11 cellular contexts compared by ENCODE assay signal in the genomic region with DNA sequence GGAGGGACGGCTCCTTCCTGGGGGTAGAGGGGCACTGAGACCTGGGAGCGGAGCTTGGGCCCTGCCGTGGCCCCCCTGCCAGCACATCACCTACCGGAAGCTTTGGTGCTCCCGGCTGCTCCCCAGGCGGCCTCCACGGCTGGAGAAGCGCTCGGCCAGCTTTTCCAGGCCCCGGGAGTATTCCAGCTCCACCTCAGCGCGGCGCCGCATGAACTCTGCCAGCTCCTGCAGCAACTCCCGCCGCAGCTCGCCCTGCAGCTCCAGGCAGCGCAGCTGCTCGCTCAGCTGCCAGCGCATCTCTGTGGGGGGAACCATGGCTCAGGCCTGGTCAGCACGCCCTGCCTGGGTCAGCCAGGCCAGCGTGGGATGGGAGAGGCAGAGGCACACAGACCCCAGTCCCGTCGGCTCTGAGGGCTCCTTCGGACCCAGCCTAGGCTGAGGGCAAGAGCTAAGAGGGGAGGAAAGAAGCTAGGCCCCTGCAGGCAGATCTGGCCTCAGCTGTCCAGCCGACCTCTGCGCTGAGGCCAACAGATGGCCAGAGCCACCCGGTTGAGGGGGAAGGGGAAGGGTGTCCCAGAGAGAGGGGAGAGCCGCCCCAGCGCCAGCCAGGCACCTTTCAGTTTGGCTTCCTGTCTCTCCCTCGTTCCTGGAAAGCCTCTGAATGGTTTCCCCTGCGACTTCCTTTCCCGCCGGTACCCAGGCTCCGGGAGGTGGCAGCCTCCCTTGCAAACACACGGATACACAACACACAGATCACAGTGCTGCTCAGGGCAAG. TPM values are rescaled to one million over a fixed set of nuclear protein-coding genes. Genes with fewer than 3 reads are reported as not detected.
DNase-seq lines count a peak whose midpoint lies in the region; ATAC-seq and TF ChIP-seq lines count a peak whose summit lies in the region.
"Had no signal": no experiment of that assay in that cellular context is flagged by ENCODE, and none has a peak within 500 bp of the region (broad histone marks: within the 10 kb centered on the region; RNA-seq: fewer than 3 reads in every experiment).

No MANE protein-coding gene starts in this region.

- no peak overlapping the region for H3K4me3 ChIP-seq in BLaER1
- no peak overlapping the region for H3K4me3 ChIP-seq in muscle layer of colon (ENCODE audit: low read depth in 1 of 2, low read length in 2 of 2)
- no peak overlapping the region for H3K4me3 ChIP-seq in testis
- no peak overlapping the region for H3K4me3 ChIP-seq in Caco-2 (ENCODE audit: low read depth, low read length)
- H3K4me3 ChIP-seq: gastrocnemius medialis, SK-N-MC had no signal

- CTCF ChIA-PET in Caco-2 (lab: Charles Lee): no interaction called here

- TF ChIP-seq POLR2A in testis (IDR thresholded peaks at IDR 0.05): no peak

- H4K20me1 ChIP-seq in BLaER1: peaks cover 100% of the 10 kb centered on the region

- H3K36me3 ChIP-seq in BLaER1 (peaks cover 46% of the 10 kb centered on the region), muscle layer of colon (ENCODE audit: insufficient read depth, low read length) (no peaks in the 10 kb centered on the region), testis (ENCODE audit: low read depth, missing control alignments) (no peaks in the 10 kb centered on the region), Caco-2 (ENCODE audit: control insufficient read depth, insufficient read depth, low read length) (no peaks in the 10 kb centered on the region)
- H3K36me3 ChIP-seq: gastrocnemius medialis had no signal

- intact Hi-C loops in activated T-helper 1 cell treated with anti-CD3 and anti-CD28 coated beads, Interleukin-12 subunit alpha, Interleukin-12 subunit beta, Interleukin-2, Interleukin-4 antibody, amounts not matched to agents 30 ng/mL and 10 ng/mL and 1 ng/mL, durations not matched to agents 14 hours and 24 hours and 36 hours (cut with micrococcal nuclease): loop anchor here (10.0 kb wide), 1 partner anchor 473 kb away; the partner anchor contains the start of gene RPL10
- intact Hi-C loops in testis (cut with DNase I; ENCODE audit: low total_unique reads): no loop called here
- intact Hi-C loops in Caco-2 (cut with micrococcal nuclease; ENCODE audit: unreplicated experiment): loop anchor here (10.0 kb wide), 1 partner anchor 127 kb away; the partner anchor contains the start of genes IDH3G and SSR4

- no peaks in the 10 kb centered on the region for H3K9me3 Mint-ChIP-seq in activated T-helper 1 cell treated with anti-CD3 and anti-CD28 coated beads, Interleukin-12 subunit alpha, Interleukin-12 subunit beta, Interleukin-2, Interleukin-4 antibody, amounts not matched to agents 30 ng/mL and 10 ng/mL and 1 ng/mL, durations not matched to agents 14 hours and 24 hours and 36 hours
- H3K9me3 Mint-ChIP-seq in Caco-2 (ENCODE audit: unreplicated experiment): no peaks in the 10 kb centered on the region

- peaks cover 25% of the 10 kb centered on the region for H3K4me1 Mint-ChIP-seq in activated T-helper 1 cell treated with anti-CD3 and anti-CD28 coated beads, Interleukin-12 subunit alpha, Interleukin-12 subunit beta, Interleukin-2, Interleukin-4 antibody, amounts not matched to agents 30 ng/mL and 10 ng/mL and 1 ng/mL, durations not matched to agents 14 hours and 24 hours and 36 hours (ENCODE audit: low read depth)
- no peaks in the 10 kb centered on the region for H3K4me1 Mint-ChIP-seq in Caco-2 (ENCODE audit: low read depth, unreplicated experiment)

- peak overlapping the region; percentile 38; the same call in 1 of the 2 replicates for H3K27ac ChIP-seq in BLaER1
- H3K27ac ChIP-seq in muscle layer of colon (ENCODE audit: low read depth, low read length): peak overlapping the region; percentile 35
- H3K27ac ChIP-seq in testis: no peak overlapping the region
- H3K27ac ChIP-seq: gastrocnemius medialis, SK-N-MC had no signal

- peak overlapping the region; percentile 96 for H3K4me3 Mint-ChIP-seq in activated T-helper 1 cell treated with anti-CD3 and anti-CD28 coated beads, Interleukin-12 subunit alpha, Interleukin-12 subunit beta, Interleukin-2, Interleukin-4 antibody, amounts not matched to agents 30 ng/mL and 10 ng/mL and 1 ng/mL, durations not matched to agents 14 hours and 24 hours and 36 hours
- no peak overlapping the region for H3K4me3 Mint-ChIP-seq in Caco-2 (ENCODE audit: unreplicated experiment)

- no peak for TF ChIP-seq CTCF in testis (IDR thresholded peaks at IDR 0.05)
- no peak for TF ChIP-seq CTCF in Caco-2 (IDR thresholded peaks at IDR 0.05; ENCODE audit: insufficient read depth in 1 of 2, low read depth in 1 of 2, low read length in 1 of 2, severe bottlenecking in 1 of 2, unreplicated experiment in 1 of 2)

- peak overlapping the region; percentile 99 for H3K4me2 ChIP-seq in BLaER1

- DNase-seq in GF-D8 (lab: John Stamatoyannopoulos, UW) (peak; percentile 20), MV-4-11 (lab: John Stamatoyannopoulos, UW) (no peak), testis (no peak), Caco-2 (no peak)
- no peak for DNase-seq in activated T-helper 1 cell treated with anti-CD3 and anti-CD28 coated beads, Interleukin-12 subunit alpha, Interleukin-12 subunit beta, Interleukin-2, Interleukin-4 antibody, amounts not matched to agents 30 ng/mL and 10 ng/mL and 1 ng/mL, durations not matched to agents 14 hours and 24 hours and 36 hours (ENCODE audit: low spot score)
- DNase-seq: gastrocnemius medialis, NCI-H446 treated with DMSO at 0.1 percent for 48 hours had no signal

- H3K4me1 ChIP-seq in BLaER1 (peaks cover 66% of the 10 kb centered on the region), muscle layer of colon (ENCODE audit: insufficient read depth, low read length) (peaks cover 17% of the 10 kb centered on the region), testis (peaks cover 6% of the 10 kb centered on the region), Caco-2 (peaks cover 3% of the 10 kb centered on the region; the same call in 1 of the 2 replicates)

- H3K27ac Mint-ChIP-seq in activated T-helper 1 cell treated with anti-CD3 and anti-CD28 coated beads, Interleukin-12 subunit alpha, Interleukin-12 subunit beta, Interleukin-2, Interleukin-4 antibody, amounts not matched to agents 30 ng/mL and 10 ng/mL and 1 ng/mL, durations not matched to agents 14 hours and 24 hours and 36 hours: peak overlapping the region; percentile 86
- H3K27ac Mint-ChIP-seq in Caco-2 (ENCODE audit: unreplicated experiment): no peak overlapping the region

- no peaks in the 10 kb centered on the region for H3K27me3 Mint-ChIP-seq in activated T-helper 1 cell treated with anti-CD3 and anti-CD28 coated beads, Interleukin-12 subunit alpha, Interleukin-12 subunit beta, Interleukin-2, Interleukin-4 antibody, amounts not matched to agents 30 ng/mL and 10 ng/mL and 1 ng/mL, durations not matched to agents 14 hours and 24 hours and 36 hours (ENCODE audit: insufficient read depth)
- H3K27me3 Mint-ChIP-seq in Caco-2 (ENCODE audit: insufficient read depth, unreplicated experiment): no peaks in the 10 kb centered on the region

- no peak overlapping the region for H3K9ac ChIP-seq in BLaER1
- H3K9ac ChIP-seq in muscle layer of colon (ENCODE audit: low read length): no peak overlapping the region

- H3K9me3 ChIP-seq in BLaER1: no peaks in the 10 kb centered on the region
- no peaks in the 10 kb centered on the region for H3K9me3 ChIP-seq in muscle layer of colon (ENCODE audit: low read length)
- H3K9me3 ChIP-seq in testis: no peaks in the 10 kb centered on the region
- no peaks in the 10 kb centered on the region for H3K9me3 ChIP-seq in Caco-2
- H3K9me3 ChIP-seq: gastrocnemius medialis had no signal

- no peak for ATAC-seq in GM21367 (IDR thresholded peaks at IDR 0.05; ENCODE audit: unreplicated experiment)
- ATAC-seq: gastrocnemius medialis had no signal

- 40 to 51% methylated on average over 1 to 21 of the region's 36 CpGs for WGBS in testis, 2 donors

- H3K27me3 ChIP-seq in BLaER1 (peaks cover 92% of the 10 kb centered on the region), muscle layer of colon (ENCODE audit: control insufficient read depth in 1 of 2, insufficient read depth in 2 of 2, low read length in 2 of 2) (peaks cover 3 to 54% of the 10 kb centered on the region in 2 donors), testis (no peaks in the 10 kb centered on the region), Caco-2 (replicated peaks; ENCODE audit: control insufficient read depth, insufficient read depth, low read length) (no peaks in the 10 kb centered on the region)
- H3K27me3 ChIP-seq: gastrocnemius medialis had no signal

- BruUV-seq in Caco-2 (replicated peaks; lab: Mats Ljungman, UMichigan): no TSS peak

- POLR2A ChIA-PET in Caco-2 (lab: Charles Lee): no interaction called here

- H3K36me3 Mint-ChIP-seq in activated T-helper 1 cell treated with anti-CD3 and anti-CD28 coated beads, Interleukin-12 subunit alpha, Interleukin-12 subunit beta, Interleukin-2, Interleukin-4 antibody, amounts not matched to agents 30 ng/mL and 10 ng/mL and 1 ng/mL, durations not matched to agents 14 hours and 24 hours and 36 hours (ENCODE audit: low read depth): peaks cover 7% of the 10 kb centered on the region
- H3K36me3 Mint-ChIP-seq in Caco-2 (ENCODE audit: insufficient read depth, unreplicated experiment): peaks cover 6% of the 10 kb centered on the region

RNA-seq across cellular contexts. Expression of gene ARHGAP4, which starts 4.4 kb away (rescaled TPM):
- total RNA-seq in activated T-helper 1 cell treated with anti-CD3 and anti-CD28 coated beads, Interleukin-12 subunit alpha, Interleukin-12 subunit beta, Interleukin-2, Interleukin-4 antibody, amounts not matched to agents 30 ng/mL and 10 ng/mL and 1 ng/mL, durations not matched to agents 14 hours and 24 hours and 36 hours: 128 TPM in 2 replicates
- total RNA-seq in testis (10 to 100 TPM; 34.6 to 41.3 TPM), Caco-2 (2022) (13.0 and 15.7 TPM in 2 replicates)
- polyA plus RNA-seq in testis (ENCODE audit: insufficient read depth, low read depth, low replicate concordance): 25.6 TPM

RNA-seq across cellular contexts. Expression of gene NAA10, which starts 13.1 kb away (rescaled TPM):
- total RNA-seq in activated T-helper 1 cell treated with anti-CD3 and anti-CD28 coated beads, Interleukin-12 subunit alpha, Interleukin-12 subunit beta, Interleukin-2, Interleukin-4 antibody, amounts not matched to agents 30 ng/mL and 10 ng/mL and 1 ng/mL, durations not matched to agents 14 hours and 24 hours and 36 hours: 150 and 156 TPM in 2 replicates
- total RNA-seq in testis (10 to 100 TPM; 46.7 to 52.8 TPM), Caco-2 (2022) (91.3 and 93.8 TPM in 2 replicates)
- 33.9 TPM for polyA plus RNA-seq in testis (ENCODE audit: insufficient read depth, low read depth, low replicate concordance)

RNA-seq across cellular contexts. Expression of gene AVPR2, which starts 17.2 kb away (rescaled TPM):
- total RNA-seq in activated T-helper 1 cell treated with anti-CD3 and anti-CD28 coated beads, Interleukin-12 subunit alpha, Interleukin-12 subunit beta, Interleukin-2, Interleukin-4 antibody, amounts not matched to agents 30 ng/mL and 10 ng/mL and 1 ng/mL, durations not matched to agents 14 hours and 24 hours and 36 hours: not detected in 2 replicates
- total RNA-seq in testis (1 to 10 TPM in 1 of 2 donors, under 1 TPM in 1; 0.74 to 1.1 TPM), Caco-2 (2022) (not detected in 2 replicates)
- 1.3 TPM for polyA plus RNA-seq in testis (ENCODE audit: insufficient read depth, low read depth, low replicate concordance)

RNA-seq across cellular contexts. Expression of gene RENBP, which starts 22.7 kb away (rescaled TPM):
- total RNA-seq in activated T-helper 1 cell treated with anti-CD3 and anti-CD28 coated beads, Interleukin-12 subunit alpha, Interleukin-12 subunit beta, Interleukin-2, Interleukin-4 antibody, amounts not matched to agents 30 ng/mL and 10 ng/mL and 1 ng/mL, durations not matched to agents 14 hours and 24 hours and 36 hours: 12.8 and 14.0 TPM in 2 replicates
- 1 to 10 TPM; 2.8 to 3.4 TPM for total RNA-seq in testis
- 4.8 TPM for polyA plus RNA-seq in testis (ENCODE audit: insufficient read depth, low read depth, low replicate concordance)
- total RNA-seq in Caco-2 (2022): 0.75 and 1.2 TPM in 2 replicates

RNA-seq across cellular contexts. Expression of gene L1CAM, which starts 35.7 kb away (rescaled TPM):
- 1.7 and 3.3 TPM in 2 replicates for total RNA-seq in activated T-helper 1 cell treated with anti-CD3 and anti-CD28 coated beads, Interleukin-12 subunit alpha, Interleukin-12 subunit beta, Interleukin-2, Interleukin-4 antibody, amounts not matched to agents 30 ng/mL and 10 ng/mL and 1 ng/mL, durations not matched to agents 14 hours and 24 hours and 36 hours
- total RNA-seq in testis (1 to 10 TPM; 1.7 to 4.5 TPM), Caco-2 (2022) (12.7 and 12.8 TPM in 2 replicates)
- polyA plus RNA-seq in testis (ENCODE audit: insufficient read depth, low read depth, low replicate concordance): 2.5 TPM

Comparison
In these comparisons a context has a peak if more than half of its experiments do, and no peak if none do; other contexts are left out.
1. H3K27ac ChIP-seq: peak in BLaER1 (single experiment) and muscle layer of colon (single experiment); none in testis (0 of 2).